Comparison of ENCODE assay signal across 8 cellular contexts in genomic region chr6:159608961-159609673, GRCh38.
A peak's percentile ranks its signal among the peaks of the same experiment; 100 is the strongest.
DNase-seq lines count a peak whose midpoint lies in the region; ATAC-seq and TF ChIP-seq lines count a peak whose summit lies in the region.

No MANE protein-coding gene starts in this region.

- DNase-seq in cardiac muscle cell (ENCODE audit: low read depth in 1 of 2, low spot score in 1 of 2) (peak in 1 of 2 donors; percentile 65), right atrium auricular region (ENCODE audit: low spot score) (no peak), LNCaP clone FGC (ENCODE audit: low read depth) (no peak), endothelial cell (ENCODE audit: low spot score) (peak; percentile 52), type B pancreatic cell (ENCODE audit: extremely low spot score, unreplicated experiment) (no peak), sigmoid colon (no peak), GOT3 (lab: John Stamatoyannopoulos, UW) (no peak)

- no peak for ATAC-seq in activated T-helper 17 cell treated with anti-CD3 and anti-CD28 coated beads, Interleukin-2, amount 50 U/mL, for 72 hours (replicated peaks)

- intact Hi-C loops in sigmoid colon (cut with DNase I) = no loop called here

- TF ChIP-seq EP300 in sigmoid colon (IDR thresholded peaks at IDR 0.05) = no peak

- H3K9me3 Mint-ChIP-seq in endothelial cell (ENCODE audit: unreplicated experiment) = no peaks in the 10 kb centered on the region
- H3K9me3 Mint-ChIP-seq in type B pancreatic cell = no peaks in the 10 kb centered on the region
- H3K9me3 Mint-ChIP-seq in activated T-helper 17 cell treated with anti-CD3 and anti-CD28 coated beads, Interleukin-2, amount 50 U/mL, for 72 hours = no peaks in the 10 kb centered on the region

- H3K4me3 ChIP-seq in cardiac muscle cell (no peak overlapping the region), right atrium auricular region (no peak overlapping the region), LNCaP clone FGC (ENCODE audit: low read depth, low read length) (no peak overlapping the region), sigmoid colon (no peak overlapping the region)

- H3K36me3 ChIP-seq in cardiac muscle cell (no peaks in the 10 kb centered on the region), right atrium auricular region (no peaks in the 10 kb centered on the region), sigmoid colon (no peaks in the 10 kb centered on the region)

- H3K4me1 Mint-ChIP-seq in endothelial cell (ENCODE audit: unreplicated experiment) (no peaks in the 10 kb centered on the region), type B pancreatic cell (ENCODE audit: unreplicated experiment) (no peaks in the 10 kb centered on the region)
- H3K4me1 Mint-ChIP-seq in activated T-helper 17 cell treated with anti-CD3 and anti-CD28 coated beads, Interleukin-2, amount 50 U/mL, for 72 hours = no peaks in the 10 kb centered on the region

- H3K36me3 Mint-ChIP-seq in endothelial cell (ENCODE audit: low read depth, unreplicated experiment) = no peaks in the 10 kb centered on the region
- no peaks in the 10 kb centered on the region for H3K36me3 Mint-ChIP-seq in type B pancreatic cell
- H3K36me3 Mint-ChIP-seq in activated T-helper 17 cell treated with anti-CD3 and anti-CD28 coated beads, Interleukin-2, amount 50 U/mL, for 72 hours (ENCODE audit: low read depth) = no peaks in the 10 kb centered on the region

- H3K9me3 ChIP-seq in cardiac muscle cell (ENCODE audit: low read depth) = no peaks in the 10 kb centered on the region
- H3K9me3 ChIP-seq in right atrium auricular region = peaks cover 0 to 5% of the 10 kb centered on the region in 2 donors
- no peaks in the 10 kb centered on the region for H3K9me3 ChIP-seq in sigmoid colon

- H3K4me1 ChIP-seq in cardiac muscle cell (ENCODE audit: low read depth) = no peaks in the 10 kb centered on the region
- no peaks in the 10 kb centered on the region for H3K4me1 ChIP-seq in right atrium auricular region
- no peaks in the 10 kb centered on the region for H3K4me1 ChIP-seq in sigmoid colon

- H3K27me3 ChIP-seq in cardiac muscle cell (no peaks in the 10 kb centered on the region), right atrium auricular region (no peaks in the 10 kb centered on the region), sigmoid colon (no peaks in the 10 kb centered on the region)

- TF ChIP-seq POLR2A in sigmoid colon (IDR thresholded peaks at IDR 0.05) = no peak

- H3K27me3 Mint-ChIP-seq in endothelial cell (ENCODE audit: unreplicated experiment) (no peaks in the 10 kb centered on the region), type B pancreatic cell (no peaks in the 10 kb centered on the region)
- no peaks in the 10 kb centered on the region for H3K27me3 Mint-ChIP-seq in activated T-helper 17 cell treated with anti-CD3 and anti-CD28 coated beads, Interleukin-2, amount 50 U/mL, for 72 hours

- H3K4me3 Mint-ChIP-seq in endothelial cell (ENCODE audit: unreplicated experiment) = no peak overlapping the region
- H3K4me3 Mint-ChIP-seq in type B pancreatic cell = no peak overlapping the region
- no peak overlapping the region for H3K4me3 Mint-ChIP-seq in activated T-helper 17 cell treated with anti-CD3 and anti-CD28 coated beads, Interleukin-2, amount 50 U/mL, for 72 hours

- H3K27ac ChIP-seq in cardiac muscle cell (no peak overlapping the region), right atrium auricular region (no peak overlapping the region), sigmoid colon (no peak overlapping the region)

- 63 to 65% methylated on average over 6 of the region's 6 CpGs for WGBS in sigmoid colon, 2 donors

- TF ChIP-seq CTCF in cardiac muscle cell (IDR thresholded peaks at IDR 0.05; ENCODE audit: low read depth, low read length) (peak; percentile 74), right atrium auricular region (IDR thresholded peaks at IDR 0.05) (peak in 1 of 2 donors; percentile 30), LNCaP clone FGC (IDR thresholded peaks at IDR 0.05; ENCODE audit: control insufficient read depth, extremely low read depth, insufficient read depth) (peak; percentile 42), endothelial cell (IDR thresholded peaks at IDR 0.05; ENCODE audit: unreplicated experiment) (peak; percentile 39), type B pancreatic cell (conservative IDR thresholded peaks at IDR 0.05) (peak; percentile 55), sigmoid colon (IDR thresholded peaks at IDR 0.05) (no peak)

- no peak overlapping the region for H3K27ac Mint-ChIP-seq in endothelial cell (ENCODE audit: unreplicated experiment)
- H3K27ac Mint-ChIP-seq in type B pancreatic cell = no peak overlapping the region
- H3K27ac Mint-ChIP-seq in activated T-helper 17 cell treated with anti-CD3 and anti-CD28 coated beads, Interleukin-2, amount 50 U/mL, for 72 hours = no peak overlapping the region

Comparison
In these comparisons a context has a peak if more than half of its experiments do, and no peak if none do; other contexts are left out.
1. CTCF ChIP-seq: peak in cardiac muscle cell (single experiment), LNCaP clone FGC (single experiment), endothelial cell (single experiment) and type B pancreatic cell (single experiment); none in sigmoid colon (0 of 4).